9 cellular contexts compared by ENCODE assay signal in genomic region chr6:169800668-169801395, GRCh38. TPM values are rescaled to one million over a fixed set of nuclear protein-coding genes. Genes with fewer than 3 reads are reported as not detected.
A peak's percentile ranks its signal among the peaks of the same experiment; 100 is the strongest.
DNase-seq lines count a peak whose midpoint lies in the region; ATAC-seq, FAIRE-seq and TF ChIP-seq lines count a peak whose summit lies in the region.
"Had no signal": no experiment of that assay in that cellular context is flagged by ENCODE, and none has a peak within 500 bp of the region (broad histone marks: within the 10 kb centered on the region; RNA-seq: fewer than 3 reads in every experiment).

No MANE protein-coding gene starts in this region.

- peak overlapping the region; percentile 99 for H3K4me2 ChIP-seq in HepG2 (ENCODE audit: low read depth, low read length)

- CTCF ChIA-PET in HepG2 (lab: Yijun Ruan, JAX; ENCODE audit: low intra/inter-chr PET ratio, low total read pairs) = no interaction called here

- peak; percentile 54 for DNase-seq in ELF-1 (ENCODE audit: low read depth, low spot score)
- peak; percentile 45 for DNase-seq in HS-5 (ENCODE audit: low read depth)
- peak; percentile 91 for DNase-seq in HepG2 (ENCODE audit: low spot score)
- DNase-seq in midbrain (lab: John Stamatoyannopoulos, UW) = no peak
- no peak for DNase-seq in NCI-H2227 (lab: John Stamatoyannopoulos, UW; ENCODE audit: unreplicated experiment)
- no peak for DNase-seq in GM19239 (ENCODE audit: insufficient read length, low spot score)

- H3K79me2 ChIP-seq in HepG2 (ENCODE audit: insufficient read depth, low read length) = peaks cover 11% of the 10 kb centered on the region

- peak overlapping the region; percentile 21 for H2AFZ ChIP-seq in HepG2 (ENCODE audit: low read length)

- TF ChIP-seq CTCF in VCaP (conservative IDR thresholded peaks at IDR 0.05) (no peak), HepG2 (CRISPR knock-in tag; IDR thresholded peaks at IDR 0.05) (0 out of 2 replicates have a peak, but pooled peaks have one; percentile 11)

- BruUV-seq in HepG2 (replicated peaks; lab: Mats Ljungman, UMichigan) = no TSS peak

- 1% methylated on average over 12 of the region's 13 CpGs for WGBS in HepG2 (ENCODE audit: low lambda C conversion rate)

- no peaks in the 10 kb centered on the region for H3K27me3 ChIP-seq in HepG2 (ENCODE audit: control insufficient read depth in 1 of 2, insufficient read depth in 2 of 2, low read length in 2 of 2)

- in situ Hi-C loops in HepG2 (cut with HindIII; ENCODE audit: extremely low pct_ligation_motif_present, low pct_unique_long_range_greater_than_20kb) = no loop called here

- intact Hi-C loops in HepG2 (cut with micrococcal nuclease; ENCODE audit: unreplicated experiment) = loop anchor here (2.0 to 5.0 kb wide), 2 partner anchors 508 to 751 kb away; partner anchors contain the start of genes PSMB1 and TBP

- ATAC-seq in HepG2 (peak; percentile 88), HG03175 (IDR thresholded peaks at IDR 0.05; ENCODE audit: unreplicated experiment) (no peak)

- H4K20me1 ChIP-seq in HepG2 (ENCODE audit: insufficient read depth, low read length) = no peaks in the 10 kb centered on the region

- peaks cover 80% of the 10 kb centered on the region for H3K4me1 ChIP-seq in HepG2 (ENCODE audit: insufficient read depth, low read length)

- POLR2A ChIA-PET in HepG2 (lab: Yijun Ruan, JAX) = interaction anchor here (0.7 to 8.7 kb wide), 12 partner anchors 9 to 753 kb away, joined by 3 to 198 read pairs (median 7); partner anchors contain the start of genes C6orf120, DYNLT2, ERMARD and PHF10

- TF ChIP-seq POLR2A in HepG2 (IDR thresholded peaks at IDR 0.05; ENCODE audit: insufficient read depth in 1 of 2, low read depth in 2 of 2, low read length in 2 of 2) = peak; percentile 55 to 72

- no peaks in the 10 kb centered on the region for H3K9me3 ChIP-seq in HepG2 (ENCODE audit: low read length)

- peak overlapping the region; percentile 63 for H3K9ac ChIP-seq in HepG2 (ENCODE audit: insufficient read depth, low read depth, low read length)

- H3K4me3 ChIP-seq in HepG2 (replicated peaks in 1 of 3; ENCODE audit: insufficient read depth in 1 of 3, low read depth in 2 of 3, low read length in 3 of 3) = peak overlapping the region; percentile 41 to 74 (median 51)

- TF ChIP-seq RAD21 in HepG2 (CRISPR knock-in tag; IDR thresholded peaks at IDR 0.05) = no peak; the same call in 1 of the 2 replicates

- H3K36me3 ChIP-seq in HepG2 (replicated peaks in 1 of 2; ENCODE audit: control insufficient read depth in 1 of 2, insufficient read depth in 2 of 2, low read length in 2 of 2) = no peaks in the 10 kb centered on the region

- FAIRE-seq in HepG2 (lab: Jason Lieb, UNC) = peak; percentile 94
- FAIRE-seq in GM19239 (lab: Jason Lieb, UNC) = no peak

- peak overlapping the region; percentile 63 for H3K27ac ChIP-seq in VCaP
- H3K27ac ChIP-seq in HepG2 (ENCODE audit: extremely low read length, insufficient read depth, low read length) = peak overlapping the region; percentile 82
- H3K27ac ChIP-seq: epithelial cell of prostate had no signal

- peak; percentile 72 to 91 for TF ChIP-seq EP300 in HepG2 (IDR thresholded peaks at IDR 0.05; ENCODE audit: low read depth in 2 of 2, low read length in 2 of 2)
- peak; percentile 70; the same call in 1 of the 2 replicates for TF ChIP-seq EP300 in HepG2 (CRISPR knock-in tag; IDR thresholded peaks at IDR 0.05; ENCODE audit: borderline replicate concordance)

TF ChIP-seq in HepG2, 621 proteins besides CTCF, POLR2A, EP300 and RAD21 (continues in another document):
- peak; percentile 63 for TF ChIP-seq BCL6 (CRISPR knock-in tag; IDR thresholded peaks at IDR 0.05)
- TF ChIP-seq HINFP (CRISPR knock-in tag; IDR thresholded peaks at IDR 0.05; ENCODE audit: low read depth) = peak; percentile 61; the same call in 1 of the 2 replicates

RNA-seq across cellular contexts. Expression of gene ERMARD, which starts 49.4 kb away (rescaled TPM):
- total RNA-seq in HepG2 (2016; rRNA removed; fragmentation: Illumina TruSeq; extraction: Trizol) = 8.4 and 10.7 TPM in 2 replicates
- total RNA-seq in HepG2 (2016; cell fraction: cytosol; rRNA removed; fragmentation: Illumina TruSeq; extraction: Trizol; ENCODE audit: low read depth) = 5.5 and 7.1 TPM in 2 replicates
- 7.1 and 13.2 TPM in 2 replicates for total RNA-seq in HepG2 (2016; cell fraction: insoluble cytoplasmic fraction; rRNA removed; fragmentation: Illumina TruSeq; extraction: Trizol)
- total RNA-seq in HepG2 (2016; cell fraction: membrane; rRNA removed; fragmentation: Illumina TruSeq; extraction: Trizol) = 7.3 and 7.5 TPM in 2 replicates
- 16.6 and 17.0 TPM in 2 replicates for total RNA-seq in HepG2 (2016; cell fraction: nucleus; rRNA removed; fragmentation: Illumina TruSeq; extraction: Trizol)
- 8.8 and 11.6 TPM in 2 replicates for polyA plus RNA-seq in HepG2 (2011; rRNA removed)
- 6.1 and 7.4 TPM in 2 replicates for polyA plus RNA-seq in HepG2 (2011; cell fraction: cytosol; rRNA removed)
- polyA plus RNA-seq in HepG2 (2011; cell fraction: nucleus; rRNA removed) = 35.0 and 45.3 TPM in 2 replicates
- polyA plus RNA-seq in HepG2 (2012) = 7.7 and 8.9 TPM in 2 replicates
- polyA plus RNA-seq in HepG2 (2016; cell fraction: cytosol; fragmentation: Illumina TruSeq; extraction: Trizol; ENCODE audit: low read depth) = 1.9 and 2.2 TPM in 2 replicates
- polyA plus RNA-seq in HepG2 (2016; cell fraction: insoluble cytoplasmic fraction; fragmentation: Illumina TruSeq; extraction: Trizol; ENCODE audit: low read depth) = 4.8 and 5.9 TPM in 2 replicates
- polyA plus RNA-seq in HepG2 (2016; cell fraction: membrane; fragmentation: Illumina TruSeq; extraction: Trizol; ENCODE audit: low read depth) = 2.4 and 3.3 TPM in 2 replicates
- 28.4 and 29.0 TPM in 2 replicates for polyA plus RNA-seq in HepG2 (2016; cell fraction: nucleus; fragmentation: Illumina TruSeq; extraction: Trizol; ENCODE audit: insufficient read depth, low read depth)
- 6.3 TPM in 2 replicates for polyA minus RNA-seq in HepG2 (2011; rRNA and poly(A)+ RNA removed; ENCODE audit: low replicate concordance)
- 2.4 and 4.4 TPM in 2 replicates for polyA minus RNA-seq in HepG2 (2011; cell fraction: cytosol; rRNA and poly(A)+ RNA removed)
- polyA minus RNA-seq in HepG2 (2011; cell fraction: nucleus; rRNA and poly(A)+ RNA removed) = 10.9 and 14.3 TPM in 2 replicates

RNA-seq across cellular contexts. Expression of gene DYNLT2, which starts 49.5 kb away (rescaled TPM):
- 3.1 and 4.3 TPM in 2 replicates for total RNA-seq in HepG2 (2016; rRNA removed; fragmentation: Illumina TruSeq; extraction: Trizol)
- total RNA-seq in HepG2 (2016; cell fraction: cytosol; rRNA removed; fragmentation: Illumina TruSeq; extraction: Trizol; ENCODE audit: low read depth) = 1.7 and 1.9 TPM in 2 replicates
- total RNA-seq in HepG2 (2016; cell fraction: insoluble cytoplasmic fraction; rRNA removed; fragmentation: Illumina TruSeq; extraction: Trizol) = 3.0 and 4.1 TPM in 2 replicates
- 4.9 and 5.8 TPM in 2 replicates for total RNA-seq in HepG2 (2016; cell fraction: membrane; rRNA removed; fragmentation: Illumina TruSeq; extraction: Trizol)
- total RNA-seq in HepG2 (2016; cell fraction: nucleus; rRNA removed; fragmentation: Illumina TruSeq; extraction: Trizol) = 6.6 and 7.6 TPM in 2 replicates
- 1.7 and 2.1 TPM in 2 replicates for polyA plus RNA-seq in HepG2 (2011; rRNA removed)
- 1.1 TPM in 2 replicates for polyA plus RNA-seq in HepG2 (2011; cell fraction: cytosol; rRNA removed)
- polyA plus RNA-seq in HepG2 (2011; cell fraction: nucleus; rRNA removed) = 2.6 and 3.0 TPM in 2 replicates
- 6.2 and 8.3 TPM in 2 replicates for polyA plus RNA-seq in HepG2 (2012)
- 1.8 and 2.2 TPM in 2 replicates for polyA plus RNA-seq in HepG2 (2016; cell fraction: cytosol; fragmentation: Illumina TruSeq; extraction: Trizol; ENCODE audit: low read depth)
- polyA plus RNA-seq in HepG2 (2016; cell fraction: insoluble cytoplasmic fraction; fragmentation: Illumina TruSeq; extraction: Trizol; ENCODE audit: low read depth) = 3.8 and 4.0 TPM in 2 replicates
- polyA plus RNA-seq in HepG2 (2016; cell fraction: membrane; fragmentation: Illumina TruSeq; extraction: Trizol; ENCODE audit: low read depth) = 5.3 and 5.7 TPM in 2 replicates
- polyA plus RNA-seq in HepG2 (2016; cell fraction: nucleus; fragmentation: Illumina TruSeq; extraction: Trizol; ENCODE audit: insufficient read depth, low read depth) = 10.1 and 11.1 TPM in 2 replicates
- 0.30 and 0.36 TPM in 2 replicates for polyA minus RNA-seq in HepG2 (2011; rRNA and poly(A)+ RNA removed; ENCODE audit: low replicate concordance)
- polyA minus RNA-seq in HepG2 (2011; cell fraction: cytosol; rRNA and poly(A)+ RNA removed) = 0.30 and 1.1 TPM in 2 replicates
- polyA minus RNA-seq in HepG2 (2011; cell fraction: nucleus; rRNA and poly(A)+ RNA removed) = 5.0 and 5.8 TPM in 2 replicates

Comparison
In these comparisons a context has a peak if more than half of its experiments do, and no peak if none do; other contexts are left out.
1. DNase-seq: peak in ELF-1 (single experiment), HS-5 (single experiment) and HepG2 (single experiment); none in midbrain (single experiment), NCI-H2227 (single experiment) and GM19239 (single experiment).